Comparison of ENCODE assay signal across 18 cellular contexts in the genomic region with DNA sequence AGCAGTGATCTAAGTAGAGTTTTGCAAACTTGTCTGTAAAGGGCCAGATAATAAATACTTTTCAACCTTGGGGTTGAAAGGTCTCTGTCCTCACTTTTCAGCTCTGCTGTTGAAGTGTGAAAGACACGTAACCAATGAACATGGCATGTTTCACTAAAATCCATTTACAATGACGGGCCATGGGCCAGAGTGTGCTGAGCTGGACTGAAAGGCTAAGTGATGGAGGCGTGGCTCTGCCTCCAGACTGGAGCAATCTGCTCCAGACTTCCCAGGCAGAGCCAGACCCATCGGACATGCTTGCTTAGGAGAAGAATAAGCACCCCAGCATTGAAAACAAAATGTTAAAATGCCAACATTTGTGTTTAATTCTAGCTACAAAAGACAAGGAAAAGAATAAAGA.
"Had no signal": no experiment of that assay in that cellular context is flagged by ENCODE, and none has a peak within 500 bp of the region (broad histone marks: within the 10 kb centered on the region; RNA-seq: fewer than 3 reads in every experiment).

No MANE protein-coding gene starts in this region.

- H3K4me1 ChIP-seq: neural progenitor cell, prostate gland, upper lobe of right lung had no signal

- ATAC-seq: activated T-cell treated with anti-CD3 and anti-CD28 coated beads, Interleukin-2, amount 50 U/mL, for 4 hours; left ventricle myocardium superior; naive thymus-derived CD4-positive, alpha-beta T cell; upper lobe of right lung had no signal

- H3K4me3 Mint-ChIP-seq: activated B cell treated with CpG ODN at 0.5 μM for 24 hours; activated CD4-positive, alpha-beta memory T cell treated with anti-CD3 and anti-CD28 coated beads, Interleukin-2, amount 10 ng/mL, durations not matched to agents 7 days and 5 days; activated T-cell treated with anti-CD3 and anti-CD28 coated beads, Interleukin-2, amount 50 U/mL, for 4 hours; naive thymus-derived CD4-positive, alpha-beta T cell; neural progenitor cell had no signal

- H3K27ac Mint-ChIP-seq: activated B cell treated with CpG ODN at 0.5 μM for 24 hours; activated CD4-positive, alpha-beta memory T cell treated with anti-CD3 and anti-CD28 coated beads, Interleukin-2, amount 10 ng/mL, durations not matched to agents 7 days and 5 days; neural progenitor cell had no signal

- H3K9me3 Mint-ChIP-seq: activated B cell treated with CpG ODN at 0.5 μM for 24 hours; activated CD4-positive, alpha-beta memory T cell treated with anti-CD3 and anti-CD28 coated beads, Interleukin-2, amount 10 ng/mL, durations not matched to agents 7 days and 5 days; activated T-cell treated with anti-CD3 and anti-CD28 coated beads, Interleukin-2, amount 50 U/mL, for 4 hours; naive thymus-derived CD4-positive, alpha-beta T cell; neural progenitor cell had no signal

- H3K9me3 ChIP-seq: prostate gland, right atrium auricular region, SK-N-SH, thoracic aorta, upper lobe of right lung had no signal

- H3K4me1 Mint-ChIP-seq: activated B cell treated with CpG ODN at 0.5 μM for 24 hours, neural progenitor cell had no signal

- H3K27me3 ChIP-seq: brain microvascular endothelial cell, neural progenitor cell, right atrium auricular region, upper lobe of right lung had no signal

- DNase-seq: activated B cell treated with CpG ODN at 0.5 μM for 24 hours; activated CD4-positive, alpha-beta memory T cell treated with anti-CD3 and anti-CD28 coated beads, Interleukin-2, amount 10 ng/mL, durations not matched to agents 7 days and 5 days; activated CD4-positive, alpha-beta T cell treated with anti-CD3 and anti-CD28 coated beads for 48 hours; activated effector memory CD4-positive, alpha-beta T cell treated with anti-CD3 and anti-CD28 coated beads, Interleukin-2, amount 50 U/mL, for 16 hours; activated T-cell treated with anti-CD3 and anti-CD28 coated beads, Interleukin-2, amount 50 U/mL, for 4 hours; brain microvascular endothelial cell; central memory CD4-positive, alpha-beta T cell; erythroblast; left ventricle myocardium superior; mesenchymal stem cell; naive thymus-derived CD4-positive, alpha-beta T cell; SK-N-SH; stimulated activated CD4-positive, alpha-beta T cell treated with anti-CD3 and anti-CD28 coated beads, Interleukin-2, amount 100 ng/mL, for 48 hours; upper lobe of right lung had no signal

- H3K27me3 Mint-ChIP-seq: activated B cell treated with CpG ODN at 0.5 μM for 24 hours; activated CD4-positive, alpha-beta memory T cell treated with anti-CD3 and anti-CD28 coated beads, Interleukin-2, amount 10 ng/mL, durations not matched to agents 7 days and 5 days; naive thymus-derived CD4-positive, alpha-beta T cell had no signal

- H3K4me3 ChIP-seq: neural progenitor cell, prostate gland, right atrium auricular region, thoracic aorta, upper lobe of right lung had no signal

- H3K36me3 ChIP-seq: prostate gland had no signal
